In genomic region chr3:30435950-30436349, GRCh38 we compare ENCODE assay signal across 12 cellular contexts.
DNase-seq lines count a peak whose midpoint lies in the region; ATAC-seq, FAIRE-seq and TF ChIP-seq lines count a peak whose summit lies in the region.
"Had no signal": no experiment of that assay in that cellular context is flagged by ENCODE, and none has a peak within 500 bp of the region (broad histone marks: within the 10 kb centered on the region; RNA-seq: fewer than 3 reads in every experiment).

No MANE protein-coding gene starts in this region.

- DNase-seq in BJ (ENCODE audit: low read depth) (no peak), HCT116 (ENCODE audit: low read depth, low spot score) (no peak), GM12878 (ENCODE audit: low read depth, low spot score) (no peak), osteocyte (ENCODE audit: extremely low spot score, unreplicated experiment) (no peak), mucosa of gallbladder (ENCODE audit: low spot score) (no peak), HAP-1 (ENCODE audit: low spot score in 2 of 2) (no peak), SHP77 (lab: John Stamatoyannopoulos, UW) (no peak)
- DNase-seq: amniotic stem cell; NCI-H1105 treated with DMSO at 0.1 percent for 48 hours; NK-92 treated with Interleukin-12 subunit alpha and Interleukin-12 subunit beta, amount 100 ng/mL, for 24 hours had no signal

- in situ Hi-C loops in GM12878 (cut with MboI) (no loop called here), HAP-1 (cut with MboI; ENCODE audit: low sequenced_read_pairs) (no loop called here)

- H3K9me3 ChIP-seq in HCT116 (ENCODE audit: control insufficient read depth in 1 of 2, insufficient read depth in 1 of 2, low read depth in 1 of 2, low read length in 2 of 2) (no peaks in the 10 kb centered on the region), GM12878 (replicated peaks; ENCODE audit: control insufficient read depth, insufficient read depth, low read length) (no peaks in the 10 kb centered on the region), HAP-1 (no peaks in the 10 kb centered on the region)

- BruUV-seq in HCT116 (replicated peaks; lab: Mats Ljungman, UMichigan) (no TSS peak), GM12878 (replicated peaks; lab: Mats Ljungman, UMichigan) (no TSS peak)

- H3K36me3 ChIP-seq in BJ (ENCODE audit: control insufficient read depth, insufficient read depth, low read length) (no peaks in the 10 kb centered on the region), HCT116 (ENCODE audit: control insufficient read depth in 1 of 2, insufficient read depth in 2 of 2, low read length in 2 of 2) (no peaks in the 10 kb centered on the region), GM12878 (ENCODE audit: control insufficient read depth in 2 of 2, insufficient read depth in 2 of 2, low read length in 1 of 2) (no peaks in the 10 kb centered on the region), HAP-1 (replicated peaks) (no peaks in the 10 kb centered on the region)

- H3K79me2 ChIP-seq in HCT116 (ENCODE audit: insufficient read depth, low read length) = no peaks in the 10 kb centered on the region
- H3K79me2 ChIP-seq in GM12878 (ENCODE audit: control insufficient read depth, insufficient read depth, low read length) = no peaks in the 10 kb centered on the region

- peaks cover 54% of the 10 kb centered on the region for H3K4me1 Mint-ChIP-seq in osteocyte (ENCODE audit: unreplicated experiment)

- TF ChIP-seq POLR2A in HCT116 (IDR thresholded peaks at IDR 0.05; ENCODE audit: borderline replicate concordance, extremely low read depth, insufficient read depth, insufficient read length) (no peak), GM12878 (IDR thresholded peaks at IDR 0.05; ENCODE audit: low read depth, low read length) (no peak)

- H3K4me3 ChIP-seq in BJ (ENCODE audit: low read depth, low read length) (peak overlapping the region; percentile 27), HCT116 (replicated peaks in 1 of 2; ENCODE audit: low read depth in 1 of 2, low read length in 2 of 2) (no peak overlapping the region), GM12878 (no peak overlapping the region), HAP-1 (no peak overlapping the region)

- H3K27me3 ChIP-seq in BJ (ENCODE audit: control insufficient read depth, insufficient read depth, low read length) (no peaks in the 10 kb centered on the region), HCT116 (ENCODE audit: insufficient read depth, low read length) (no peaks in the 10 kb centered on the region), GM12878 (replicated peaks in 1 of 2; ENCODE audit: control insufficient read depth in 2 of 2, insufficient read depth in 2 of 2, low read length in 1 of 2) (no peaks in the 10 kb centered on the region), HAP-1 (ENCODE audit: low read depth) (no peaks in the 10 kb centered on the region)

- H3K36me3 Mint-ChIP-seq in osteocyte (ENCODE audit: unreplicated experiment) = no peaks in the 10 kb centered on the region

- peaks cover 7% of the 10 kb centered on the region for H3K9me3 Mint-ChIP-seq in osteocyte (ENCODE audit: unreplicated experiment)

- H3K9me2 ChIP-seq in HCT116 (ENCODE audit: insufficient read depth) = no peaks in the 10 kb centered on the region

- CTCF ChIA-PET in BJ (lab: Yijun Ruan, JAX) = interaction anchor here (1.9 kb wide), 1 partner anchor 238 kb away, joined by 4 read pairs; no protein-coding TSS in a partner anchor
- CTCF ChIA-PET in HCT116 (lab: Charles Lee) = no interaction called here
- CTCF ChIA-PET in GM12878 (lab: Yijun Ruan, JAX) = interaction anchor here (0.6 kb wide), 2 partner anchors 20 to 21 kb away, joined by 3 to 4 read pairs; no protein-coding TSS in a partner anchor

- POLR2A ChIA-PET in BJ (lab: Charles Lee) (no interaction called here), HCT116 (lab: Charles Lee) (no interaction called here), GM12878 (lab: Charles Lee) (interaction anchor here (0.6 kb wide), 1 partner anchor 258 kb away, joined by 3 read pairs; no protein-coding TSS in a partner anchor)

- no peaks in the 10 kb centered on the region for H3K27me3 Mint-ChIP-seq in osteocyte (ENCODE audit: unreplicated experiment)

- H2AFZ ChIP-seq in HCT116 (ENCODE audit: low read depth, low read length, poor library complexity, severe bottlenecking) (peak overlapping the region; percentile 68), GM12878 (ENCODE audit: control insufficient read depth, low read depth, low read length) (no peak overlapping the region)

- 15% methylated on average over 6 of the region's 6 CpGs for WGBS in GM12878 (ENCODE audit: insufficient coverage, insufficient replicate concordance, low lambda C conversion rate, missing lambda C conversion rate)

- no peak for ATAC-seq in HCT116
- ATAC-seq in GM12878 = no peak
- no peak for ATAC-seq in GM18498 (IDR thresholded peaks at IDR 0.05; ENCODE audit: unreplicated experiment)

- TF ChIP-seq CTCF in BJ (IDR thresholded peaks at IDR 0.05; ENCODE audit: insufficient read depth, low read depth, low read length) (no peak), HCT116 (IDR thresholded peaks at IDR 0.05 in 2 of 3, conservative IDR thresholded peaks at IDR 0.05 in 1 of 3; ENCODE audit: borderline replicate concordance in 1 of 3, insufficient read depth in 1 of 3, low read depth in 2 of 3, low read length in 2 of 3) (no peak), GM12878 (IDR thresholded peaks at IDR 0.05 in 2 of 3, conservative IDR thresholded peaks at IDR 0.05 in 1 of 3; ENCODE audit: control insufficient read depth in 2 of 3, extremely low read depth in 1 of 3, insufficient read depth in 1 of 3, low read depth in 3 of 3, low read length in 3 of 3) (no peak), osteocyte (IDR thresholded peaks at IDR 0.05) (no peak)

- peak overlapping the region; percentile 35 for H3K4me3 Mint-ChIP-seq in osteocyte (ENCODE audit: unreplicated experiment)

- peak overlapping the region; percentile 18 for H3K27ac Mint-ChIP-seq in osteocyte (ENCODE audit: unreplicated experiment)

- no peak overlapping the region for H3K27ac ChIP-seq in HCT116 (ENCODE audit: low read depth, low read length)
- no peak overlapping the region for H3K27ac ChIP-seq in GM12878 (ENCODE audit: control insufficient read depth, insufficient read depth)
- H3K27ac ChIP-seq: HL-60 had no signal

- no peak for TF ChIP-seq EP300 in GM12878 (IDR thresholded peaks at IDR 0.05; ENCODE audit: borderline replicate concordance in 1 of 2, control insufficient read depth in 1 of 2, low read depth in 2 of 2, low read length in 2 of 2)

- no peak for FAIRE-seq in GM12878 (lab: Jason Lieb, UNC)

- SMC1A ChIA-PET in GM12878 (lab: Charles Lee; ENCODE audit: uncharacterized antibody, unreplicated experiment) = interaction anchor here (0.6 to 1.5 kb wide), 4 partner anchors 11 to 312 kb away, joined by 3 to 5 read pairs (median 4); no protein-coding TSS in a partner anchor

- RAD21 ChIA-PET in HCT116 (lab: Charles Lee; ENCODE audit: low non-redundant PET in 1 of 2, low total read pairs in 2 of 2, uncharacterized antibody in 2 of 2, unreplicated experiment in 2 of 2) = interaction anchor here in 1 of 2 experiments (0.6 kb wide), 1 partner anchor 21 kb away, joined by 3 read pairs; no protein-coding TSS in a partner anchor
- RAD21 ChIA-PET in GM12878 (lab: Charles Lee; ENCODE audit: unreplicated experiment) = no interaction called here

- H3K4me1 ChIP-seq in HCT116 (ENCODE audit: control insufficient read depth in 1 of 2, insufficient read depth in 2 of 2, low read length in 2 of 2) (peaks cover 4 to 6% of the 10 kb centered on the region in 2 experiments; a peak in 2 of 4 replicates), GM12878 (ENCODE audit: control insufficient read depth, insufficient read depth, low read length) (no peaks in the 10 kb centered on the region), HAP-1 (no peaks in the 10 kb centered on the region)

- H3K9ac ChIP-seq in HCT116 (ENCODE audit: low read length) (no peak overlapping the region), GM12878 (ENCODE audit: control insufficient read depth, insufficient read depth, low read length) (no peak overlapping the region)

- no peak for TF ChIP-seq RAD21 in HCT116 (IDR thresholded peaks at IDR 0.05; ENCODE audit: low read depth)
- no peak for TF ChIP-seq RAD21 in GM12878 (IDR thresholded peaks at IDR 0.05; ENCODE audit: insufficient read depth, low read depth, low read length)

- intact Hi-C loops in HCT116 (cut with micrococcal nuclease) = no loop called here
- intact Hi-C loops in GM12878 (cut with micrococcal nuclease; ENCODE audit: unreplicated experiment) = no loop called here

- H3K4me2 ChIP-seq in HCT116 (ENCODE audit: low read length) (no peak overlapping the region), GM12878 (ENCODE audit: control insufficient read depth, insufficient read depth) (0 out of 2 replicates have a peak overlapping the region, but pooled peaks have one; percentile 38)

- H4K20me1 ChIP-seq in HCT116 (ENCODE audit: insufficient read depth) = no peaks in the 10 kb centered on the region
- no peaks in the 10 kb centered on the region for H4K20me1 ChIP-seq in GM12878 (ENCODE audit: control insufficient read depth, insufficient read depth)

TF ChIP-seq in HCT116, 20 proteins besides CTCF, POLR2A, EP300 and RAD21 (continues in another document):
- no peak for TF ChIP-seq SIN3A (IDR thresholded peaks at IDR 0.05; ENCODE audit: low read depth)
- TF ChIP-seq ZNF274 (IDR thresholded peaks at IDR 0.05; ENCODE audit: low read depth, low read length) = no peak
- TF ChIP-seq CBX3 (IDR thresholded peaks at IDR 0.05; ENCODE audit: low read depth) = no peak
- TF ChIP-seq TCF7L2 (IDR thresholded peaks at IDR 0.05; ENCODE audit: borderline replicate concordance, extremely low read depth, insufficient read depth, insufficient read length) = no peak
- no peak for TF ChIP-seq FOSL1 (IDR thresholded peaks at IDR 0.05; ENCODE audit: low read depth)

TF ChIP-seq in GM12878, 131 proteins besides CTCF, POLR2A, EP300 and RAD21:
- TF ChIP-seq SPI1 (IDR thresholded peaks at IDR 0.05; ENCODE audit: borderline replicate concordance, insufficient read depth, low read depth, low read length) = no peak
